In the genomic region with DNA sequence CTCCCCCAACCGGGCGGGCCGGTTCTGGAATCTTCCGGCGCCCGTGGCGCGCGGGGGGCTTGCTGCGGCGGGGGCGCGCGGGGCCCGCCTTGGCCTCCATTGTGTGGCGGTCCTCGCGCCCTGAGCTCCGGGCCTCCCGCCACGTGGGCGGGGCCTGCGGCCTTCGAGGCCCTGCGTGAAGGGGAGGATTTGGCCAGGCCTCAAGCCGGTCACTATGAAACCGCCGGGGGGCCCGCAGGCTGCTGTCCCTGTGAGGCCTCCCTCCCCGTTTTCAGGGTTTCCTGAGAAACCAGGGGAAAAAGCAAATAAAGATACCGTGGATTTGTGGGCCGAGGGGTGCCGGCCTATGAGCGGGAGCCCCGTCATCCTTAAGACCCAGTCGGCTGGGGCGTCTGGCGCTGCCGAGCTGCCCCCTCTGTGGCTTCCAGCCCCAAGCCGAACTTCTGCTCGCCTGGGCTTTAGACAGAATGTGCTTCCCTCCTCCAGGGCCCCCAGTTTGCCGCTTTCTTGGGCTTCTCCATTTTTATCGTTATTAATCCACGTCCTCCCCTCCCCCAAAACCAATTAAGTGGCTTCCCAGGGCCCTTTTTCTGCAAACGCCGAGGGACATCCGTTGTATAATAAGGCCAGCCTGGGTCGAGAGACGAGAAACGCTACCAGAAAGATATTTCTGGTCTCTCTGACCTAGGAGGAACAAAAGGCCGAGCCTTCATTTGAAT, we compare ENCODE assay signal across 8 cellular contexts. TPM values are rescaled to one million over a fixed set of nuclear protein-coding genes. Genes with fewer than 3 reads are reported as not detected.
DNase-seq lines count a peak whose midpoint lies in the region; ATAC-seq and TF ChIP-seq lines count a peak whose summit lies in the region.

No MANE protein-coding gene starts in this region.

- peak overlapping the region; percentile 95 for H3K4me3 ChIP-seq in HUES48 (ENCODE audit: low read depth, low read length)

- peak; percentile 9 for TF ChIP-seq CTCF in chondrocyte (IDR thresholded peaks at IDR 0.05)

- peaks cover 33% of the 10 kb centered on the region for H3K4me1 ChIP-seq in HUES48 (ENCODE audit: control insufficient read depth, insufficient read depth, low read length)

- DNase-seq in CD1c-positive myeloid dendritic cell (ENCODE audit: extremely low spot score) (peak; percentile 59), T1000 (lab: John Stamatoyannopoulos, UW) (peak; percentile 71), chondrocyte (ENCODE audit: low spot score) (peak; percentile 78), kidney tubule cell (ENCODE audit: low spot score) (peak; percentile 55), epidermal melanocyte (ENCODE audit: insufficient read length, low spot score) (no peak)
- DNase-seq in stimulated activated CD4-positive, alpha-beta T cell treated with anti-CD3 and anti-CD28 coated beads, Interleukin-15, amount 100 ng/mL, for 48 hours (ENCODE audit: low read depth in 2 of 2), result peak; percentile 12

- H3K36me3 Mint-ChIP-seq in chondrocyte (ENCODE audit: low read depth), result peaks cover 20% of the 10 kb centered on the region

- peak; percentile 15 for ATAC-seq in GM19467 (IDR thresholded peaks at IDR 0.05; ENCODE audit: unreplicated experiment)

- H3K27ac ChIP-seq in HUES48 (ENCODE audit: low read depth, low read length), result peak overlapping the region; percentile 100

- no peaks in the 10 kb centered on the region for H3K9me3 ChIP-seq in HUES48 (ENCODE audit: control insufficient read depth, insufficient read depth, low read length)

- no peaks in the 10 kb centered on the region for H3K27me3 ChIP-seq in HUES48 (ENCODE audit: control insufficient read depth, insufficient read depth, low read length)

- no peaks in the 10 kb centered on the region for H3K27me3 Mint-ChIP-seq in chondrocyte (ENCODE audit: low read depth)

- H3K4me1 Mint-ChIP-seq in chondrocyte (ENCODE audit: low read depth), result peaks cover 61% of the 10 kb centered on the region

- H3K27ac Mint-ChIP-seq in chondrocyte (ENCODE audit: unreplicated experiment), result peak overlapping the region; percentile 100

- H3K9ac ChIP-seq in HUES48 (ENCODE audit: low read depth, low read length), result peak overlapping the region; percentile 100

- H3K4me3 Mint-ChIP-seq in chondrocyte (ENCODE audit: unreplicated experiment), result peak overlapping the region; percentile 88

- H3K36me3 ChIP-seq in HUES48 (ENCODE audit: control insufficient read depth, insufficient read depth, low read length), result peaks cover 67% of the 10 kb centered on the region

- H3K9me3 Mint-ChIP-seq in chondrocyte (ENCODE audit: low read depth), result no peaks in the 10 kb centered on the region

RNA-seq across cellular contexts. Expression of a gene that starts 0.6 kb away (rescaled TPM):
- total RNA-seq in chondrocyte, result 139 to 205 TPM (median 144 TPM) in 3 replicates

RNA-seq across cellular contexts. Expression of a gene that starts 0.9 kb away (rescaled TPM):
- total RNA-seq in chondrocyte, result 29.5 to 37.6 TPM (median 30.9 TPM) in 3 replicates

RNA-seq across cellular contexts. Expression of a gene that starts 37.8 kb away (rescaled TPM):
- 34.5 to 35.6 TPM (median 34.8 TPM) in 3 replicates for total RNA-seq in chondrocyte

RNA-seq across cellular contexts. Expression of a gene that starts 46.8 kb away (rescaled TPM):
- total RNA-seq in chondrocyte, result 0.27 to 1.2 TPM (median 0.31 TPM) in 3 replicates
